Comparison of ENCODE assay signal across 16 cellular contexts in genomic region chr17:80633197-80633596, GRCh38.
DNase-seq lines count a peak whose midpoint lies in the region; ATAC-seq and TF ChIP-seq lines count a peak whose summit lies in the region.
"Had no signal": no experiment of that assay in that cellular context is flagged by ENCODE, and none has a peak within 500 bp of the region (broad histone marks: within the 10 kb centered on the region; RNA-seq: fewer than 3 reads in every experiment).

No MANE protein-coding gene starts in this region.

- H3K36me3 Mint-ChIP-seq in brain (no peaks in the 10 kb centered on the region), chondrocyte (ENCODE audit: low read depth) (peaks cover 1% of the 10 kb centered on the region)

- H3K14ac ChIP-seq in neuronal stem cell (ENCODE audit: low read length) = no peak overlapping the region

- H4K91ac ChIP-seq in neuronal stem cell (ENCODE audit: low read depth, low read length, poor library complexity) = no peak overlapping the region

- H3K4me1 Mint-ChIP-seq in brain (peaks cover 34% of the 10 kb centered on the region), chondrocyte (ENCODE audit: low read depth) (no peaks in the 10 kb centered on the region)

- peaks cover 0 to 2% (median 0%) of the 10 kb centered on the region in 5 experiments for H3K9me3 Mint-ChIP-seq in brain
- no peaks in the 10 kb centered on the region for H3K9me3 Mint-ChIP-seq in chondrocyte (ENCODE audit: low read depth)

- DNase-seq in NCI-H510A treated with DMSO at 0.1 percent for 48 hours (lab: John Stamatoyannopoulos, UW) (peak; percentile 40), NCI-H510A (lab: John Stamatoyannopoulos, UW) (no peak), ELF-1 (ENCODE audit: low read depth, low spot score) (peak; percentile 47), neuronal stem cell (ENCODE audit: low spot score) (no peak), kidney glomerular epithelial cell (lab: John Stamatoyannopoulos, UW) (no peak), chondrocyte (ENCODE audit: low spot score) (no peak)
- DNase-seq: COR-L47, DMS153, HCEC 1CT, NCI-H2107, NCI-H524 had no signal

- no peak overlapping the region for H3K23ac ChIP-seq in neuronal stem cell (ENCODE audit: low read depth, low read length, poor library complexity)

- no peak overlapping the region for H2BK15ac ChIP-seq in neuronal stem cell (ENCODE audit: low read length)

- no peaks in the 10 kb centered on the region for H3K27me3 Mint-ChIP-seq in brain
- H3K27me3 Mint-ChIP-seq in chondrocyte (ENCODE audit: low read depth) = no peaks in the 10 kb centered on the region

- no peak overlapping the region for H3K4ac ChIP-seq in neuronal stem cell (ENCODE audit: low read length)

- H2BK120ac ChIP-seq in neuronal stem cell (ENCODE audit: low read depth, low read length) = no peak overlapping the region

- H3K27ac Mint-ChIP-seq in brain = peak overlapping the region in 4 of 5 experiments; percentile 5 to 61 (median 32)
- no peak overlapping the region for H3K27ac Mint-ChIP-seq in chondrocyte (ENCODE audit: unreplicated experiment)

- TF ChIP-seq CTCF in brain (conservative IDR thresholded peaks at IDR 0.05) = no peak
- no peak for TF ChIP-seq CTCF in chondrocyte (IDR thresholded peaks at IDR 0.05)

- H3K4me1 ChIP-seq in neuronal stem cell (ENCODE audit: control insufficient read depth in 2 of 2, insufficient read depth in 1 of 2, low read depth in 1 of 2, low read length in 2 of 2) = peaks cover 0 to 11% of the 10 kb centered on the region in 2 donors
- H3K4me1 ChIP-seq: A549 had no signal

- H3K4me3 Mint-ChIP-seq in brain (no peak overlapping the region), chondrocyte (ENCODE audit: unreplicated experiment) (no peak overlapping the region)

- WGBS in neuronal stem cell (ENCODE audit: extremely low coverage in 2 of 2, insufficient read length in 2 of 2, insufficient replicate concordance in 1 of 2), 2 donors = no CpG with 5 or more reads among the region's 19 CpGs

- no peak overlapping the region for H3K18ac ChIP-seq in neuronal stem cell (ENCODE audit: low read length)

- no peak overlapping the region for H2AK5ac ChIP-seq in neuronal stem cell (ENCODE audit: low read depth, low read length)

- H2BK5ac ChIP-seq in neuronal stem cell (ENCODE audit: low read length) = no peak overlapping the region

- peaks cover 0 to 2% (median 0%) of the 10 kb centered on the region in 3 experiments for H3K27me3 ChIP-seq in neuronal stem cell (ENCODE audit: control insufficient read depth in 3 of 3, insufficient read depth in 3 of 3, low read depth in 1 of 3, low read length in 3 of 3)

- H3K27ac ChIP-seq in neuronal stem cell (replicated peaks; ENCODE audit: low read length) = peak overlapping the region; percentile 8
- H3K27ac ChIP-seq: A549, C4-2B had no signal

- peaks cover 8 to 18% of the 10 kb centered on the region in 2 donors for H3K9me3 ChIP-seq in neuronal stem cell (replicated peaks in 1 of 2; ENCODE audit: control insufficient read depth in 2 of 2, insufficient read depth in 1 of 2, low read depth in 1 of 2, low read length in 2 of 2)
- H3K9me3 ChIP-seq: A549 had no signal

- peaks cover 14% of the 10 kb centered on the region for H3K79me1 ChIP-seq in neuronal stem cell (ENCODE audit: low read depth, low read length)

- no peak overlapping the region for H3K9ac ChIP-seq in neuronal stem cell (ENCODE audit: low read depth, low read length, poor library complexity)

- H4K8ac ChIP-seq in neuronal stem cell (ENCODE audit: low read depth, low read length) = no peak overlapping the region

- H3K4me2 ChIP-seq in neuronal stem cell (ENCODE audit: insufficient read depth, low read length, poor library complexity, severe bottlenecking) = no peak overlapping the region
- H3K4me2 ChIP-seq: A549 had no signal

- no peak for ATAC-seq in activated CD4-positive, CD25-positive, alpha-beta regulatory T cell treated with anti-CD3 and anti-CD28 coated beads, Interleukin-2, amount 50 U/mL, for 24 hours
- ATAC-seq: A549, GM12878 had no signal

- peaks cover 0 to 2% of the 10 kb centered on the region in 2 donors for H3K36me3 ChIP-seq in neuronal stem cell (replicated peaks in 1 of 2; ENCODE audit: control insufficient read depth in 2 of 2, insufficient read depth in 2 of 2, low read length in 2 of 2)

- no peak overlapping the region for H2BK12ac ChIP-seq in neuronal stem cell (ENCODE audit: low read length)

- H3K4me3 ChIP-seq in neuronal stem cell (ENCODE audit: low read length in 2 of 2) = no peak overlapping the region
- H3K4me3 ChIP-seq: A549, GM12878 had no signal

- no peak overlapping the region for H2AFZ ChIP-seq in neuronal stem cell (ENCODE audit: low read length)

Comparison
In these comparisons a context has a peak if more than half of its experiments do, and no peak if none do; other contexts are left out.
1. DNase-seq: peak in NCI-H510A treated with DMSO at 0.1 percent for 48 hours (single experiment) and ELF-1 (single experiment); none in NCI-H510A (single experiment), neuronal stem cell (single experiment), kidney glomerular epithelial cell (single experiment) and chondrocyte (single experiment).